29 cellular contexts compared by ENCODE assay signal in genomic region chr15:22874256-22874655, GRCh38.
"Had no signal": no experiment of that assay in that cellular context is flagged by ENCODE, and none has a peak within 500 bp of the region (broad histone marks: within the 10 kb centered on the region; RNA-seq: fewer than 3 reads in every experiment).

No MANE protein-coding gene starts in this region.

- H3K4me3 ChIP-seq: ascending aorta, breast epithelium, cardiac muscle cell, coronary artery, esophagus muscularis mucosa, gastrocnemius medialis, heart right ventricle had no signal

- DNase-seq: activated CD4-positive, alpha-beta memory T cell treated with anti-CD3 and anti-CD28 coated beads, Interleukin-2, amount 10 ng/mL, durations not matched to agents 7 days and 5 days; activated CD4-positive, alpha-beta T cell treated with anti-CD3 and anti-CD28 coated beads for 1 hour; activated CD4-positive, alpha-beta T cell treated with anti-CD3 and anti-CD28 coated beads for 4 hours; activated CD4-positive, alpha-beta T cell treated with anti-CD3 and anti-CD28 coated beads, Interleukin-2, amount 10 ng/mL, durations not matched to agents 7 days and 5 days; activated CD4-positive, alpha-beta T cell treated with anti-CD3 and anti-CD28 coated beads, Interleukin-2, amount 50 U/mL, for 4 hours; activated CD4-positive, CD25-positive, alpha-beta regulatory T cell; activated CD8-positive, alpha-beta memory T cell treated with anti-CD3 and anti-CD28 coated beads, Interleukin-2, amount 50 U/mL, for 48 hours; activated gamma-delta T cell; activated naive CD4-positive, alpha-beta T cell; activated naive CD4-positive, alpha-beta T cell treated with anti-CD3 and anti-CD28 coated beads, Interleukin-2, amount 10 ng/mL, durations not matched to agents 7 days and 5 days; activated naive CD8-positive, alpha-beta T cell treated with anti-CD3 and anti-CD28 coated beads, Interleukin-2, amount 10 ng/mL, durations not matched to agents 7 days and 5 days; activated T-cell treated with anti-CD3 and anti-CD28 coated beads for 4 hours; activated T-cell treated with anti-CD3 and anti-CD28 coated beads, Interleukin-2, amount 50 U/mL, for 24 hours; activated T-cell treated with anti-CD3 and anti-CD28 coated beads, Interleukin-2, amount 50 U/mL, for 72 hours; central memory CD4-positive, alpha-beta T cell; cerebellar nuclear complex; dermis blood vessel endothelial cell; effector CD4-positive, alpha-beta T cell; effector memory CD8-positive, alpha-beta T cell; erythroblast; foreskin keratinocyte; gastrocnemius medialis; heart right ventricle; T-helper 2 cell had no signal

- H3K27ac ChIP-seq: ascending aorta, breast epithelium, cardiac muscle cell, coronary artery, esophagus muscularis mucosa, foreskin keratinocyte, gastrocnemius medialis had no signal

- H3K4me1 ChIP-seq: ascending aorta, breast epithelium, foreskin keratinocyte, gastrocnemius medialis had no signal

- H3K9me3 ChIP-seq: ascending aorta, breast epithelium, esophagus muscularis mucosa, gastrocnemius medialis, heart right ventricle had no signal

- H3K27me3 ChIP-seq: ascending aorta, breast epithelium, cardiac muscle cell, esophagus muscularis mucosa, foreskin keratinocyte, gastrocnemius medialis, heart right ventricle had no signal
